In the genomic region with DNA sequence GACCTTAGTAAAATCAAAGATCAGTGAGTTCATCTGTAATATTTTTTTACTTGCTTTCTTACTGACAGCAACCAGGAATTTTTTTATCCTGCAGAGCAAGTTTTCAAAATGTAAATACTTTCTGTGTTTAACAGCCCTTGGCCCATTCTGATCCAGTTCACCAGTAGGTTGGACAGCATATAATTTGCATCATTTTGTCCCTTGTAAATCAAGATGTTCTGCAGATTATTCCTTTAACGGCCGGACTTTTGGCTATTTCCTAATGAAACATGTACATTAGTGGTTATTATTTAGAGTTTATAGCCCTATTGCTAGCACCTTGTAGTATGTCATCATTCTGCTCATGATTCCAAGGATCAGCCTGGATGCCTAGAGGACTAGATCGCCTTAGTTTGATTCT, we compare ENCODE assay signal across 15 cellular contexts. TPM values are rescaled to one million over a fixed set of nuclear protein-coding genes. Genes with fewer than 3 reads are reported as not detected.
"Had no signal": no experiment of that assay in that cellular context is flagged by ENCODE, and none has a peak within 500 bp of the region (broad histone marks: within the 10 kb centered on the region; RNA-seq: fewer than 3 reads in every experiment).

No MANE protein-coding gene starts in this region.

RNA-seq across cellular contexts. Expression of gene OR9G1, which starts 7.7 kb away (rescaled TPM):
- total RNA-seq: activated CD4-positive, alpha-beta memory T cell treated with anti-CD3 and anti-CD28 coated beads, Interleukin-2, amount 10 ng/mL, durations not matched to agents 7 days and 5 days; activated CD4-positive, alpha-beta T cell treated with anti-CD3 and anti-CD28 coated beads for 36 hours; activated CD4-positive, alpha-beta T cell treated with anti-CD3 and anti-CD28 coated beads, Interleukin-2, amount 10 ng/mL, durations not matched to agents 7 days and 5 days; activated CD8-positive, alpha-beta memory T cell treated with anti-CD3 and anti-CD28 coated beads, Interleukin-2, amount 10 ng/mL, durations not matched to agents 7 days and 5 days; activated CD8-positive, alpha-beta T cell treated with anti-CD3 and anti-CD28 coated beads, Interleukin-2, amount 10 ng/mL, durations not matched to agents 7 days and 5 days; activated naive CD8-positive, alpha-beta T cell treated with anti-CD3 and anti-CD28 coated beads, Interleukin-2, amount 10 ng/mL, durations not matched to agents 7 days and 5 days; activated T-helper 2 cell treated with anti-CD3 and anti-CD28 coated beads, Interferon-gamma antibody, Interleukin-2, Interleukin-4, amounts not matched to agents 10 μg/mL and 5 μg/mL and 100 μg/mL, durations not matched to agents 14 hours and 24 hours and 36 hours; ascending aorta; body of pancreas; breast epithelium; cardiac septum; cerebellum; colonic mucosa; WTC11 had no signal
- polyA plus RNA-seq: adipose tissue had no signal

RNA-seq across cellular contexts. Expression of gene OR5AR1, which starts 27.7 kb away (rescaled TPM):
- total RNA-seq: activated CD4-positive, alpha-beta memory T cell treated with anti-CD3 and anti-CD28 coated beads, Interleukin-2, amount 10 ng/mL, durations not matched to agents 7 days and 5 days; activated CD4-positive, alpha-beta T cell treated with anti-CD3 and anti-CD28 coated beads for 36 hours; activated CD4-positive, alpha-beta T cell treated with anti-CD3 and anti-CD28 coated beads, Interleukin-2, amount 10 ng/mL, durations not matched to agents 7 days and 5 days; activated CD8-positive, alpha-beta memory T cell treated with anti-CD3 and anti-CD28 coated beads, Interleukin-2, amount 10 ng/mL, durations not matched to agents 7 days and 5 days; activated CD8-positive, alpha-beta T cell treated with anti-CD3 and anti-CD28 coated beads, Interleukin-2, amount 10 ng/mL, durations not matched to agents 7 days and 5 days; activated naive CD8-positive, alpha-beta T cell treated with anti-CD3 and anti-CD28 coated beads, Interleukin-2, amount 10 ng/mL, durations not matched to agents 7 days and 5 days; activated T-helper 2 cell treated with anti-CD3 and anti-CD28 coated beads, Interferon-gamma antibody, Interleukin-2, Interleukin-4, amounts not matched to agents 10 μg/mL and 5 μg/mL and 100 μg/mL, durations not matched to agents 14 hours and 24 hours and 36 hours; ascending aorta; body of pancreas; breast epithelium; cardiac septum; cerebellum; colonic mucosa; WTC11 had no signal
- polyA plus RNA-seq: adipose tissue had no signal

RNA-seq across cellular contexts. Expression of gene OR5AP2, which starts 48.9 kb away (rescaled TPM):
- total RNA-seq: activated CD4-positive, alpha-beta memory T cell treated with anti-CD3 and anti-CD28 coated beads, Interleukin-2, amount 10 ng/mL, durations not matched to agents 7 days and 5 days; activated CD4-positive, alpha-beta T cell treated with anti-CD3 and anti-CD28 coated beads for 36 hours; activated CD4-positive, alpha-beta T cell treated with anti-CD3 and anti-CD28 coated beads, Interleukin-2, amount 10 ng/mL, durations not matched to agents 7 days and 5 days; activated CD8-positive, alpha-beta memory T cell treated with anti-CD3 and anti-CD28 coated beads, Interleukin-2, amount 10 ng/mL, durations not matched to agents 7 days and 5 days; activated CD8-positive, alpha-beta T cell treated with anti-CD3 and anti-CD28 coated beads, Interleukin-2, amount 10 ng/mL, durations not matched to agents 7 days and 5 days; activated naive CD8-positive, alpha-beta T cell treated with anti-CD3 and anti-CD28 coated beads, Interleukin-2, amount 10 ng/mL, durations not matched to agents 7 days and 5 days; activated T-helper 2 cell treated with anti-CD3 and anti-CD28 coated beads, Interferon-gamma antibody, Interleukin-2, Interleukin-4, amounts not matched to agents 10 μg/mL and 5 μg/mL and 100 μg/mL, durations not matched to agents 14 hours and 24 hours and 36 hours; ascending aorta; body of pancreas; breast epithelium; cardiac septum; cerebellum; colonic mucosa; WTC11 had no signal
- polyA plus RNA-seq: adipose tissue had no signal

RNA-seq across cellular contexts. Expression of gene OR9G4, which starts 57.3 kb away (rescaled TPM):
- total RNA-seq: activated CD4-positive, alpha-beta memory T cell treated with anti-CD3 and anti-CD28 coated beads, Interleukin-2, amount 10 ng/mL, durations not matched to agents 7 days and 5 days; activated CD4-positive, alpha-beta T cell treated with anti-CD3 and anti-CD28 coated beads for 36 hours; activated CD4-positive, alpha-beta T cell treated with anti-CD3 and anti-CD28 coated beads, Interleukin-2, amount 10 ng/mL, durations not matched to agents 7 days and 5 days; activated CD8-positive, alpha-beta memory T cell treated with anti-CD3 and anti-CD28 coated beads, Interleukin-2, amount 10 ng/mL, durations not matched to agents 7 days and 5 days; activated CD8-positive, alpha-beta T cell treated with anti-CD3 and anti-CD28 coated beads, Interleukin-2, amount 10 ng/mL, durations not matched to agents 7 days and 5 days; activated naive CD8-positive, alpha-beta T cell treated with anti-CD3 and anti-CD28 coated beads, Interleukin-2, amount 10 ng/mL, durations not matched to agents 7 days and 5 days; activated T-helper 2 cell treated with anti-CD3 and anti-CD28 coated beads, Interferon-gamma antibody, Interleukin-2, Interleukin-4, amounts not matched to agents 10 μg/mL and 5 μg/mL and 100 μg/mL, durations not matched to agents 14 hours and 24 hours and 36 hours; ascending aorta; body of pancreas; breast epithelium; cardiac septum; cerebellum; colonic mucosa; WTC11 had no signal
- polyA plus RNA-seq: adipose tissue had no signal
